ENCODE assay signal across 31 cellular contexts in genomic region chr3:7086417-7086816, GRCh38.
"Had no signal": no experiment of that assay in that cellular context is flagged by ENCODE, and none has a peak within 500 bp of the region (broad histone marks: within the 10 kb centered on the region; RNA-seq: fewer than 3 reads in every experiment).

No MANE protein-coding gene starts in this region.

- H3K27ac ChIP-seq: neutrophil, pancreas, prostate gland, right atrium auricular region, right lobe of liver, skin epidermis, spleen, suprapubic skin, testis, tibial artery, transverse colon, upper lobe of right lung, uterus had no signal

- H3K4me1 ChIP-seq: pancreas, prostate gland, right atrium auricular region, right lobe of liver, spleen, suprapubic skin, tibial artery, transverse colon, upper lobe of right lung, uterus had no signal

- ATAC-seq: naive thymus-derived CD8-positive, alpha-beta T cell; natural killer cell treated with Interleukin-12 subunit alpha and Interleukin-12 subunit beta and Interleukin-15 and Interleukin-18, amount 100 ng/mL, for 72 hours; pancreas; right lobe of liver; stimulated activated memory B cell treated with anti-CD40 and anti-IgM and Interleukin-4, amounts not matched to agents 10 μg/mL and 1 μg/mL and 100 μg/mL, for 72 hours; stimulated activated naive CD8-positive, alpha-beta T cell treated with anti-CD3 and anti-CD28 coated beads, Interleukin-15, amount 100 ng/mL, for 72 hours; stimulated activated naive CD8-positive, alpha-beta T cell treated with anti-CD3 and anti-CD28 coated beads, Interleukin-15, Interleukin-2, amounts not matched to agents 100 U/mL and 50 U/mL, for 24 hours; upper lobe of right lung had no signal

- H3K27me3 ChIP-seq: neutrophil, pancreas, right atrium auricular region, right lobe of liver, spleen, suprapubic skin, testis, tibial artery, transverse colon, upper lobe of right lung, uterus had no signal

- H3K27ac Mint-ChIP-seq: naive thymus-derived CD8-positive, alpha-beta T cell; natural killer cell treated with Interleukin-12 subunit alpha and Interleukin-12 subunit beta and Interleukin-15 and Interleukin-18, amount 100 ng/mL, for 72 hours; nephron progenitor cell; stimulated activated memory B cell treated with anti-CD40 and anti-IgM and Interleukin-4, amounts not matched to agents 10 μg/mL and 1 μg/mL and 100 μg/mL, for 72 hours; stimulated activated naive CD8-positive, alpha-beta T cell treated with anti-CD3 and anti-CD28 coated beads, Interleukin-15, amount 100 ng/mL, for 72 hours; type B pancreatic cell had no signal

- H3K4me3 Mint-ChIP-seq: naive thymus-derived CD8-positive, alpha-beta T cell; natural killer cell treated with Interleukin-12 subunit alpha and Interleukin-12 subunit beta and Interleukin-15 and Interleukin-18, amount 100 ng/mL, for 72 hours; nephron progenitor cell; neural crest cell; stimulated activated memory B cell treated with anti-CD40 and anti-IgM and Interleukin-4, amounts not matched to agents 10 μg/mL and 1 μg/mL and 100 μg/mL, for 72 hours; stimulated activated naive CD8-positive, alpha-beta T cell treated with anti-CD3 and anti-CD28 coated beads, Interleukin-15, amount 100 ng/mL, for 72 hours; type B pancreatic cell had no signal

- H3K36me3 ChIP-seq: neutrophil, pancreas, prostate gland, right atrium auricular region, right lobe of liver, spleen, suprapubic skin, tibial artery, transverse colon, upper lobe of right lung, uterus had no signal

- H3K4me3 ChIP-seq: pancreas, prostate gland, right atrium auricular region, right lobe of liver, skin epidermis, smooth muscle cell, spleen, suprapubic skin, testis, tibial artery, transverse colon, upper lobe of right lung, uterus had no signal

- H3K36me3 Mint-ChIP-seq: naive thymus-derived CD8-positive, alpha-beta T cell; natural killer cell treated with Interleukin-12 subunit alpha and Interleukin-12 subunit beta and Interleukin-15 and Interleukin-18, amount 100 ng/mL, for 72 hours; stimulated activated memory B cell treated with anti-CD40 and anti-IgM and Interleukin-4, amounts not matched to agents 10 μg/mL and 1 μg/mL and 100 μg/mL, for 72 hours; type B pancreatic cell had no signal

- H3K9me3 Mint-ChIP-seq: nephron progenitor cell; stimulated activated memory B cell treated with anti-CD40 and anti-IgM and Interleukin-4, amounts not matched to agents 10 μg/mL and 1 μg/mL and 100 μg/mL, for 72 hours; type B pancreatic cell had no signal

- H3K27me3 Mint-ChIP-seq: naive thymus-derived CD8-positive, alpha-beta T cell; natural killer cell treated with Interleukin-12 subunit alpha and Interleukin-12 subunit beta and Interleukin-15 and Interleukin-18, amount 100 ng/mL, for 72 hours; stimulated activated memory B cell treated with anti-CD40 and anti-IgM and Interleukin-4, amounts not matched to agents 10 μg/mL and 1 μg/mL and 100 μg/mL, for 72 hours; stimulated activated naive CD8-positive, alpha-beta T cell treated with anti-CD3 and anti-CD28 coated beads, Interleukin-15, amount 100 ng/mL, for 72 hours; type B pancreatic cell had no signal

- DNase-seq: naive thymus-derived CD8-positive, alpha-beta T cell; nephron progenitor cell; nucleus accumbens; pancreas; retina; right lobe of liver; spleen; stimulated activated CD4-positive, alpha-beta T cell treated with anti-CD3 and anti-CD28 coated beads, Interleukin-12 subunit alpha, Interleukin-12 subunit beta, amount 100 ng/mL, for 4 hours; stimulated activated CD4-positive, alpha-beta T cell treated with anti-CD3 and anti-CD28 coated beads, Interleukin-1b, Interleukin-23, amount 100 ng/mL, for 48 hours; stimulated activated CD4-positive, alpha-beta T cell treated with anti-CD3 and anti-CD28 coated beads, Interleukin-4, amount 100 ng/mL, for 1 hour; stimulated activated CD4-positive, alpha-beta T cell treated with anti-CD3 and anti-CD28 coated beads, Interleukin-4, amount 100 ng/mL, for 4 hours; stimulated activated CD8-positive, alpha-beta memory T cell treated with anti-CD3 and anti-CD28 coated beads, Interleukin-4, amount 100 ng/mL, for 48 hours; stimulated activated naive CD4-positive, alpha-beta T cell; stimulated activated naive CD8-positive, alpha-beta T cell treated with anti-CD3 and anti-CD28 coated beads, Interleukin-15, amount 100 ng/mL, for 72 hours; stimulated activated naive CD8-positive, alpha-beta T cell treated with anti-CD3 and anti-CD28 coated beads, Interleukin-15, Interleukin-2, amounts not matched to agents 100 U/mL and 50 U/mL, for 24 hours; substantia nigra; testis; transverse colon; upper lobe of right lung; uterus had no signal

- H3K4me1 Mint-ChIP-seq: naive thymus-derived CD8-positive, alpha-beta T cell; nephron progenitor cell; neural crest cell; stimulated activated memory B cell treated with anti-CD40 and anti-IgM and Interleukin-4, amounts not matched to agents 10 μg/mL and 1 μg/mL and 100 μg/mL, for 72 hours; stimulated activated naive CD8-positive, alpha-beta T cell treated with anti-CD3 and anti-CD28 coated beads, Interleukin-15, amount 100 ng/mL, for 72 hours had no signal

- H3K9me3 ChIP-seq: neutrophil, pancreas, prostate gland, right atrium auricular region, right lobe of liver, spleen, suprapubic skin, testis, tibial artery, transverse colon, upper lobe of right lung, uterus had no signal
